8 cellular contexts compared by ENCODE assay signal in the genomic region with DNA sequence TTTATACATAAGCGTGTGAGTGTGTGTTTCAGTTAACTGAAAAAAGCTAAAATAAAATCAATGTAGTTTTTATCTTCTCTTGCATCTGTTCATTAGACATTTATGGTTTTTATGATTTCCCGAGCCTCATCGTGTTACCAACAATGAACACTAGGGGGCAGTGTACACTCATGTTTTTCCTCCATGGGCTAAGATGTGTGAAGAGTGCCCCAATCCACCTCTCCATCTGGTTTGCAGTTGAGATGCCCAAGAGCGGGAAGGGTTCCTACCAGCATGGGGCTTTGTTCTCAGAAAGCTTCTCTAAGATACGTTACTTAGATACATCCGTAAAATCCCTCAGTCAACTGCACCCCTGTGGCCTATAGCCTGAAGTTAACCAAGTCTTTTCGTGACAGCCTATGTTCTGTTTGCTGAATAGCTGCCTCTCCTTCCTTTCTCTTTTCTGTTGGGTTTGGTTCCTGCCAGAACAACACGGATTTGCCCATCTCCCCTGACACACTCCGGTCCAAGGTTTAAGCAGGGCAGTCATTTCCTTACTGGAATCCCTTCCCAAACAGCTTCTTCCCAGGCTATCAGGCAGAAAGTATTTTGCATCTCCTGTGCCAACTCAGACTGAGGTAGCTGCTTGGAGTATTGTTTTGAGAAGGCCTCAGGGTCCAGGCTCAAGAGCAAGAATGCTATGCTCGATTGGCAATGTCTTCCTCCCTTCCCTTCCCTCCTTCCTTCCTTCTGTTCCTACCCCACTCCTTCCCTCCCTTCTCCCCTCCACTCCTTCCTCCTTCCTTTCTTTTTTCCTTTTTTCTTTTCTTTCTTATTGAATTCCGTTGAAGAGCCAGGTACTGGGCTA. TPM values are rescaled to one million over a fixed set of nuclear protein-coding genes. Genes with fewer than 3 reads are reported as not detected.
DNase-seq lines count a peak whose midpoint lies in the region; ATAC-seq, FAIRE-seq and TF ChIP-seq lines count a peak whose summit lies in the region.

No MANE protein-coding gene starts in this region.

- no peak overlapping the region for H3K4me3 Mint-ChIP-seq in naive thymus-derived CD4-positive, alpha-beta T cell

- peaks cover 0 to 22% (median 16%) of the 10 kb centered on the region in 5 donors for H3K27me3 Mint-ChIP-seq in naive thymus-derived CD4-positive, alpha-beta T cell

- FAIRE-seq in GM12892 (lab: Jason Lieb, UNC): peak; percentile 61

- CTCF ChIA-PET in naive thymus-derived CD4-positive, alpha-beta T cell (lab: Charles Lee): interaction anchor here (0.8 to 5.9 kb wide), 10 partner anchors 10 to 1397 kb away, joined by 3 to 77 read pairs (median 6); a partner anchor contains a TSS

- H3K4me3 ChIP-seq in AG09309 (ENCODE audit: control insufficient read depth, low read depth, low read length) (no peak overlapping the region), epithelial cell of esophagus (ENCODE audit: low read length) (no peak overlapping the region)
- H3K4me3 ChIP-seq in naive thymus-derived CD4-positive, alpha-beta T cell (ENCODE audit: low read length): no peak overlapping the region

- ATAC-seq in naive thymus-derived CD4-positive, alpha-beta T cell: peak; percentile 85
- no peak for ATAC-seq in GM18858 (IDR thresholded peaks at IDR 0.05; ENCODE audit: unreplicated experiment)
- no peak for ATAC-seq in GM19397 (IDR thresholded peaks at IDR 0.05; ENCODE audit: unreplicated experiment)

- peak overlapping the region in 7 of 9 donors; percentile 1 to 74 (median 42) for H3K27ac Mint-ChIP-seq in naive thymus-derived CD4-positive, alpha-beta T cell

- peaks cover 0 to 7% (median 0%) of the 10 kb centered on the region in 5 donors for H3K36me3 Mint-ChIP-seq in naive thymus-derived CD4-positive, alpha-beta T cell

- no peak for TF ChIP-seq POLR2A in GM12892 (IDR thresholded peaks at IDR 0.05; ENCODE audit: low read depth, low read length)

- peaks cover 0 to 4% (median 0%) of the 10 kb centered on the region in 3 experiments for H3K9me3 ChIP-seq in naive thymus-derived CD4-positive, alpha-beta T cell (ENCODE audit: control insufficient read depth in 2 of 3, low read length in 3 of 3)

- TF ChIP-seq CTCF in AG09309 (IDR thresholded peaks at IDR 0.05; ENCODE audit: control insufficient read depth, insufficient read depth, low read depth, low read length, missing control alignments) (peak; percentile 73), epithelial cell of esophagus (IDR thresholded peaks at IDR 0.05; ENCODE audit: insufficient read depth, low read depth, low read length, missing control alignments) (peak; percentile 70)

- intact Hi-C loops in naive thymus-derived CD4-positive, alpha-beta T cell (cut with micrococcal nuclease): loop anchor here in 1 of 2 donors (1.0 to 5.0 kb wide), 5 partner anchors 12 to 1896 kb away; a partner anchor contains a TSS

- peaks cover 6 to 29% (median 19%) of the 10 kb centered on the region in 7 donors for H3K4me1 Mint-ChIP-seq in naive thymus-derived CD4-positive, alpha-beta T cell

- H3K36me3 ChIP-seq in naive thymus-derived CD4-positive, alpha-beta T cell (ENCODE audit: control insufficient read depth in 2 of 3, insufficient read depth in 3 of 3, low read length in 3 of 3): no peaks in the 10 kb centered on the region

- H3K4me1 ChIP-seq in naive thymus-derived CD4-positive, alpha-beta T cell (ENCODE audit: control insufficient read depth in 2 of 2, insufficient read depth in 2 of 2, low read length in 2 of 2): peaks cover 0 to 12% of the 10 kb centered on the region in 2 donors

- peaks cover 0 to 15% (median 9%) of the 10 kb centered on the region in 11 donors for H3K9me3 Mint-ChIP-seq in naive thymus-derived CD4-positive, alpha-beta T cell

- peaks cover 0 to 2% of the 10 kb centered on the region in 2 donors for H3K27me3 ChIP-seq in naive thymus-derived CD4-positive, alpha-beta T cell (ENCODE audit: control insufficient read depth in 2 of 2, insufficient read depth in 2 of 2, low read length in 2 of 2)

- H3K27ac ChIP-seq in naive thymus-derived CD4-positive, alpha-beta T cell (ENCODE audit: low read depth, low read length): no peak overlapping the region

- no peak for DNase-seq in AG09309 (ENCODE audit: low read depth)
- DNase-seq in GM12892 (ENCODE audit: insufficient read length): peak; percentile 32
- peak; percentile 38 for DNase-seq in NCI-H146 (lab: John Stamatoyannopoulos, UW)
- peak; percentile 50 to 62 for DNase-seq in activated CD4-positive, alpha-beta T cell treated with anti-CD3 and anti-CD28 coated beads, Interleukin-2, amount 50 U/mL, for 48 hours
- DNase-seq in epithelial cell of esophagus (ENCODE audit: low read depth): peak; percentile 53
- DNase-seq in naive thymus-derived CD4-positive, alpha-beta T cell: peak in 8 of 9 donors; percentile 13 to 64 (median 54)

- POLR2A ChIA-PET in naive thymus-derived CD4-positive, alpha-beta T cell (lab: Charles Lee): interaction anchor here (0.6 to 5.2 kb wide), 4 partner anchors 12 to 1271 kb away, joined by 3 to 40 read pairs (median 4); a partner anchor contains a TSS

RNA-seq across cellular contexts. Expression of a gene that starts 12.9 kb away (rescaled TPM):
- polyA plus RNA-seq in GM12892 (2012; ENCODE audit: missing spikeins): 42.3 TPM
- total RNA-seq in naive thymus-derived CD4-positive, alpha-beta T cell: 10 to 100 TPM; 65.2 to 78.9 (median 75.3) TPM
- polyA plus RNA-seq in naive thymus-derived CD4-positive, alpha-beta T cell: 10 to 100 TPM; 43.4 to 79.3 TPM
